ENCODE assay signal across 22 cellular contexts in genomic region chr1:65630855-65631254, GRCh38.
A peak's percentile ranks its signal among the peaks of the same experiment; 100 is the strongest.
DNase-seq lines count a peak whose midpoint lies in the region; ATAC-seq and TF ChIP-seq lines count a peak whose summit lies in the region.
"Had no signal": no experiment of that assay in that cellular context is flagged by ENCODE, and none has a peak within 500 bp of the region (broad histone marks: within the 10 kb centered on the region; RNA-seq: fewer than 3 reads in every experiment).

No MANE protein-coding gene starts in this region.

- CTCF ChIA-PET in activated CD8-positive, alpha-beta T cell treated with anti-CD3 and anti-CD28 coated beads for 36 hours (lab: Charles Lee): no interaction called here
- CTCF ChIA-PET in activated CD4-positive, alpha-beta T cell treated with anti-CD3 and anti-CD28 coated beads, Interleukin-2, amount 10 ng/mL, durations not matched to agents 7 days and 5 days (lab: Charles Lee): no interaction called here

- H3K4me1 Mint-ChIP-seq in nephron: no peaks in the 10 kb centered on the region
- H3K4me1 Mint-ChIP-seq in activated CD8-positive, alpha-beta T cell treated with anti-CD3 and anti-CD28 coated beads for 36 hours (ENCODE audit: low read depth): no peaks in the 10 kb centered on the region
- no peaks in the 10 kb centered on the region for H3K4me1 Mint-ChIP-seq in activated CD4-positive, alpha-beta T cell treated with anti-CD3 and anti-CD28 coated beads, Interleukin-2, amount 10 ng/mL, durations not matched to agents 7 days and 5 days
- no peaks in the 10 kb centered on the region for H3K4me1 Mint-ChIP-seq in activated T-helper 2 cell treated with anti-CD3 and anti-CD28 coated beads, Interferon-gamma antibody, Interleukin-2, Interleukin-4, amounts not matched to agents 10 μg/mL and 5 μg/mL and 100 μg/mL, durations not matched to agents 14 hours and 24 hours and 36 hours (ENCODE audit: low read depth)

- DNase-seq in AG20443 (ENCODE audit: low spot score): peak; percentile 25
- peak; percentile 8 for DNase-seq in M059J (ENCODE audit: low read depth)
- DNase-seq in fibroblast of mammary gland (ENCODE audit: low read depth): peak; percentile 14
- DNase-seq in activated CD8-positive, alpha-beta T cell treated with anti-CD3 and anti-CD28 coated beads for 36 hours: no peak
- no peak for DNase-seq in omental fat pad (ENCODE audit: low spot score)
- DNase-seq in activated CD4-positive, alpha-beta T cell treated with anti-CD3 and anti-CD28 coated beads, Interleukin-2, amount 10 ng/mL, durations not matched to agents 7 days and 5 days: no peak
- no peak for DNase-seq in activated T-helper 2 cell treated with anti-CD3 and anti-CD28 coated beads, Interferon-gamma antibody, Interleukin-2, Interleukin-4, amounts not matched to agents 10 μg/mL and 5 μg/mL and 100 μg/mL, durations not matched to agents 14 hours and 24 hours and 36 hours (ENCODE audit: low spot score)
- DNase-seq: activated naive CD4-positive, alpha-beta T cell treated with anti-CD3 and anti-CD28 coated beads, Interleukin-2, amount 50 U/mL, for 16 hours; activated T-cell treated with anti-CD3 and anti-CD28 coated beads, Interleukin-2, amount 50 U/mL, for 1 hour; effector CD8-positive, alpha-beta T cell; foreskin melanocyte; left ventricle myocardium superior; naive thymus-derived CD4-positive, alpha-beta T cell; NCI-H1436; NCI-H2171; NCI-H774; stomach; uterus had no signal

- no peaks in the 10 kb centered on the region for H3K9me3 Mint-ChIP-seq in nephron
- no peaks in the 10 kb centered on the region for H3K9me3 Mint-ChIP-seq in activated CD8-positive, alpha-beta T cell treated with anti-CD3 and anti-CD28 coated beads for 36 hours
- no peaks in the 10 kb centered on the region for H3K9me3 Mint-ChIP-seq in activated CD4-positive, alpha-beta T cell treated with anti-CD3 and anti-CD28 coated beads, Interleukin-2, amount 10 ng/mL, durations not matched to agents 7 days and 5 days
- no peaks in the 10 kb centered on the region for H3K9me3 Mint-ChIP-seq in activated T-helper 2 cell treated with anti-CD3 and anti-CD28 coated beads, Interferon-gamma antibody, Interleukin-2, Interleukin-4, amounts not matched to agents 10 μg/mL and 5 μg/mL and 100 μg/mL, durations not matched to agents 14 hours and 24 hours and 36 hours

- no peaks in the 10 kb centered on the region for H3K27me3 Mint-ChIP-seq in nephron (ENCODE audit: low read depth)
- no peaks in the 10 kb centered on the region for H3K27me3 Mint-ChIP-seq in activated CD8-positive, alpha-beta T cell treated with anti-CD3 and anti-CD28 coated beads for 36 hours
- H3K27me3 Mint-ChIP-seq in activated CD4-positive, alpha-beta T cell treated with anti-CD3 and anti-CD28 coated beads, Interleukin-2, amount 10 ng/mL, durations not matched to agents 7 days and 5 days: no peaks in the 10 kb centered on the region
- peaks cover 5% of the 10 kb centered on the region for H3K27me3 Mint-ChIP-seq in activated T-helper 2 cell treated with anti-CD3 and anti-CD28 coated beads, Interferon-gamma antibody, Interleukin-2, Interleukin-4, amounts not matched to agents 10 μg/mL and 5 μg/mL and 100 μg/mL, durations not matched to agents 14 hours and 24 hours and 36 hours (ENCODE audit: low read depth)

- H3K27ac Mint-ChIP-seq in nephron: peak overlapping the region in 2 of 3 experiments; percentile 8 to 31
- no peak overlapping the region for H3K27ac Mint-ChIP-seq in activated CD8-positive, alpha-beta T cell treated with anti-CD3 and anti-CD28 coated beads for 36 hours
- H3K27ac Mint-ChIP-seq in activated CD4-positive, alpha-beta T cell treated with anti-CD3 and anti-CD28 coated beads, Interleukin-2, amount 10 ng/mL, durations not matched to agents 7 days and 5 days: no peak overlapping the region
- H3K27ac Mint-ChIP-seq in activated T-helper 2 cell treated with anti-CD3 and anti-CD28 coated beads, Interferon-gamma antibody, Interleukin-2, Interleukin-4, amounts not matched to agents 10 μg/mL and 5 μg/mL and 100 μg/mL, durations not matched to agents 14 hours and 24 hours and 36 hours: no peak overlapping the region
- H3K27ac Mint-ChIP-seq: naive thymus-derived CD4-positive, alpha-beta T cell had no signal

- ATAC-seq in activated CD8-positive, alpha-beta T cell treated with anti-CD3 and anti-CD28 coated beads for 36 hours: no peak
- ATAC-seq in omental fat pad (ENCODE audit: low FRiP score): no peak
- ATAC-seq: left ventricle myocardium superior; naive thymus-derived CD4-positive, alpha-beta T cell; SK-N-SH treated with all-trans-retinoic acid at 6 μM for 48 hours had no signal

- TF ChIP-seq CTCF in fibroblast of mammary gland (conservative IDR thresholded peaks at IDR 0.05; ENCODE audit: control insufficient read depth, insufficient read depth, low read depth, low read length): no peak
- no peak for TF ChIP-seq CTCF in nephron (IDR thresholded peaks at IDR 0.05; ENCODE audit: unreplicated experiment in 3 of 3)
- no peak for TF ChIP-seq CTCF in activated CD8-positive, alpha-beta T cell treated with anti-CD3 and anti-CD28 coated beads for 36 hours (IDR thresholded peaks at IDR 0.05)
- TF ChIP-seq CTCF in omental fat pad (IDR thresholded peaks at IDR 0.05): no peak

- H3K36me3 Mint-ChIP-seq in nephron (ENCODE audit: low read depth): no peaks in the 10 kb centered on the region
- H3K36me3 Mint-ChIP-seq in activated CD8-positive, alpha-beta T cell treated with anti-CD3 and anti-CD28 coated beads for 36 hours (ENCODE audit: low read depth): no peaks in the 10 kb centered on the region
- H3K36me3 Mint-ChIP-seq in activated CD4-positive, alpha-beta T cell treated with anti-CD3 and anti-CD28 coated beads, Interleukin-2, amount 10 ng/mL, durations not matched to agents 7 days and 5 days (ENCODE audit: low read depth): no peaks in the 10 kb centered on the region
- H3K36me3 Mint-ChIP-seq in activated T-helper 2 cell treated with anti-CD3 and anti-CD28 coated beads, Interferon-gamma antibody, Interleukin-2, Interleukin-4, amounts not matched to agents 10 μg/mL and 5 μg/mL and 100 μg/mL, durations not matched to agents 14 hours and 24 hours and 36 hours (ENCODE audit: low read depth): no peaks in the 10 kb centered on the region
- H3K36me3 Mint-ChIP-seq: naive thymus-derived CD4-positive, alpha-beta T cell had no signal

- peak overlapping the region in 1 of 3 experiments; percentile 11 for H3K4me3 Mint-ChIP-seq in nephron
- H3K4me3 Mint-ChIP-seq in activated CD8-positive, alpha-beta T cell treated with anti-CD3 and anti-CD28 coated beads for 36 hours: no peak overlapping the region
- no peak overlapping the region for H3K4me3 Mint-ChIP-seq in activated CD4-positive, alpha-beta T cell treated with anti-CD3 and anti-CD28 coated beads, Interleukin-2, amount 10 ng/mL, durations not matched to agents 7 days and 5 days
- H3K4me3 Mint-ChIP-seq in activated T-helper 2 cell treated with anti-CD3 and anti-CD28 coated beads, Interferon-gamma antibody, Interleukin-2, Interleukin-4, amounts not matched to agents 10 μg/mL and 5 μg/mL and 100 μg/mL, durations not matched to agents 14 hours and 24 hours and 36 hours (ENCODE audit: low read depth): no peak overlapping the region
- H3K4me3 Mint-ChIP-seq: naive thymus-derived CD4-positive, alpha-beta T cell had no signal

- intact Hi-C loops in activated CD8-positive, alpha-beta T cell treated with anti-CD3 and anti-CD28 coated beads for 36 hours (cut with micrococcal nuclease): no loop called here
- intact Hi-C loops in activated T-helper 2 cell treated with anti-CD3 and anti-CD28 coated beads, Interferon-gamma antibody, Interleukin-2, Interleukin-4, amounts not matched to agents 10 μg/mL and 5 μg/mL and 100 μg/mL, durations not matched to agents 14 hours and 24 hours and 36 hours (cut with micrococcal nuclease): no loop called here

- H3K4me3 ChIP-seq in fibroblast of mammary gland (ENCODE audit: control insufficient read depth, low read depth, low read length): no peak overlapping the region
- H3K4me3 ChIP-seq: cardiac muscle cell, HAP-1, stomach, uterus had no signal

- POLR2A ChIA-PET in activated CD8-positive, alpha-beta T cell treated with anti-CD3 and anti-CD28 coated beads for 36 hours (lab: Charles Lee): no interaction called here
- POLR2A ChIA-PET in activated CD4-positive, alpha-beta T cell treated with anti-CD3 and anti-CD28 coated beads, Interleukin-2, amount 10 ng/mL, durations not matched to agents 7 days and 5 days (lab: Charles Lee): no interaction called here

Comparison
In these comparisons a context has a peak if more than half of its experiments do, and no peak if none do; other contexts are left out.
1. DNase-seq: peak in AG20443 (single experiment), M059J (single experiment) and fibroblast of mammary gland (single experiment); none in activated CD8-positive, alpha-beta T cell treated with anti-CD3 and anti-CD28 coated beads for 36 hours (single experiment), omental fat pad (single experiment), activated CD4-positive, alpha-beta T cell treated with anti-CD3 and anti-CD28 coated beads, Interleukin-2, amount 10 ng/mL, durations not matched to agents 7 days and 5 days (single experiment) and activated T-helper 2 cell treated with anti-CD3 and anti-CD28 coated beads, Interferon-gamma antibody, Interleukin-2, Interleukin-4, amounts not matched to agents 10 μg/mL and 5 μg/mL and 100 μg/mL, durations not matched to agents 14 hours and 24 hours and 36 hours (single experiment).
2. H3K27ac Mint-ChIP-seq: peak in nephron (2 of 3); none in activated CD8-positive, alpha-beta T cell treated with anti-CD3 and anti-CD28 coated beads for 36 hours (single experiment), activated CD4-positive, alpha-beta T cell treated with anti-CD3 and anti-CD28 coated beads, Interleukin-2, amount 10 ng/mL, durations not matched to agents 7 days and 5 days (single experiment) and activated T-helper 2 cell treated with anti-CD3 and anti-CD28 coated beads, Interferon-gamma antibody, Interleukin-2, Interleukin-4, amounts not matched to agents 10 μg/mL and 5 μg/mL and 100 μg/mL, durations not matched to agents 14 hours and 24 hours and 36 hours (single experiment).